In the genomic region with DNA sequence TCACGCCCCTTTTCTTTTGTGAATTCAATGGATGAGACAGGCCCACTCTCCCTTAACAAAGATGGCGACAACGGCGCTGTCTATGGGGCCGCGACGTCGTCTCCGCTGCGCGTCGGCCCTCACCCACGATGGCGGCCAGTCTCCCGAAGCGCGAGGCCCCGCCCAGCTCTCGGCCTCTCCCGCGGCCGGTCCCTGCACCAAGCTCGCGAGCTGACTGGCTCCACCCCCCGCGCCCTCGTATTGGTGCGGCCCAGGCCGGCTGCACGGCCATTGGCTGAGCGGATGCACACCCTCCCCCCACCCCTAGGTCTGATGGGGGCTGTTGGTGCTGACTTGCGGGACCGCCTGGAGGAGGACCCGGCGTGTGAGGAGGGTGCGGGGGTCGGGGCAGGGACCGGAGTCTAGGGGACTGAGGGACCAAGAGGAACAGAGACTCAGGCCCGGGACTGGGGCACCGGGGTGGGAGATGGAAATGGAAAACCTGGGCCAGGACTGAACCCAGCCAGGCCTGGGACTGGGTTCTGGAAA, we compare ENCODE assay signal across 8 cellular contexts. TPM values are rescaled to one million over a fixed set of nuclear protein-coding genes. Genes with fewer than 3 reads are reported as not detected.
A peak's percentile ranks its signal among the peaks of the same experiment; 100 is the strongest.
DNase-seq lines count a peak whose midpoint lies in the region; ATAC-seq and TF ChIP-seq lines count a peak whose summit lies in the region.

No MANE protein-coding gene starts in this region.

- peaks cover 19% of the 10 kb centered on the region for H3K79me2 ChIP-seq in GM23338 (replicated peaks; ENCODE audit: insufficient read depth)
- no peaks in the 10 kb centered on the region for H3K79me2 ChIP-seq in parathyroid adenoma

- H3K9ac ChIP-seq in parathyroid adenoma: peak overlapping the region; percentile 25

- DNase-seq in DMS53 treated with DMSO at 0.1 percent for 48 hours (lab: John Stamatoyannopoulos, UW; ENCODE audit: unreplicated experiment): peak; percentile 96
- DNase-seq in GM23338 (ENCODE audit: low spot score): peak; percentile 99
- peak; percentile 98 for DNase-seq in NAMALWA (ENCODE audit: low spot score)
- peak; percentile 87 for DNase-seq in T follicular helper cell (ENCODE audit: low read depth)
- DNase-seq in cardiac muscle cell (ENCODE audit: low read depth in 1 of 2, low spot score in 1 of 2): peak; percentile 99
- DNase-seq in tibial artery: peak; percentile 98 to 99

- H3K27ac ChIP-seq in GM23338 (ENCODE audit: low read depth) (peak overlapping the region; percentile 91), adipose tissue (ENCODE audit: low read depth, low read length) (peak overlapping the region; percentile 3), cardiac muscle cell (peak overlapping the region; percentile 80), parathyroid adenoma (peak overlapping the region; percentile 78), tibial artery (peak overlapping the region; percentile 80 to 81)

- H3K9me3 ChIP-seq in cardiac muscle cell (ENCODE audit: low read depth): no peaks in the 10 kb centered on the region
- no peaks in the 10 kb centered on the region for H3K9me3 ChIP-seq in parathyroid adenoma (ENCODE audit: control insufficient read depth, low read length)
- H3K9me3 ChIP-seq in tibial artery: no peaks in the 10 kb centered on the region

- H3K9me3 Mint-ChIP-seq in GM23338: no peaks in the 10 kb centered on the region; the same call in 2 of the 3 replicates

- H2AFZ ChIP-seq in GM23338 (no peak overlapping the region), parathyroid adenoma (peak overlapping the region; percentile 75)

- H3K4me1 ChIP-seq in GM23338 (ENCODE audit: insufficient read depth) (peaks cover 15% of the 10 kb centered on the region), cardiac muscle cell (ENCODE audit: low read depth) (peaks cover 8% of the 10 kb centered on the region), parathyroid adenoma (peaks cover 7% of the 10 kb centered on the region), tibial artery (peaks cover 0 to 42% (median 29%) of the 10 kb centered on the region in 4 donors)

- H3K36me3 Mint-ChIP-seq in GM23338 (ENCODE audit: low read depth): peaks cover 11% of the 10 kb centered on the region; the same call in 2 of the 3 replicates

- peak overlapping the region; percentile 72 for H3K4me3 Mint-ChIP-seq in GM23338

- H4K20me1 ChIP-seq in GM23338 (replicated peaks; ENCODE audit: insufficient read depth): peaks cover 13% of the 10 kb centered on the region

- H3K9me2 ChIP-seq in GM23338 (ENCODE audit: insufficient read depth): no peaks in the 10 kb centered on the region

- TF ChIP-seq CTCF in GM23338 (conservative IDR thresholded peaks at IDR 0.05; ENCODE audit: low read depth in 2 of 2) (no peak), cardiac muscle cell (IDR thresholded peaks at IDR 0.05; ENCODE audit: low read depth, low read length) (no peak), parathyroid adenoma (IDR thresholded peaks at IDR 0.05) (no peak), tibial artery (IDR thresholded peaks at IDR 0.05) (peak in 1 of 2 experiments; percentile 7)

- H3K4me3 ChIP-seq in GM23338 (peak overlapping the region; percentile 92), cardiac muscle cell (peak overlapping the region; percentile 62), parathyroid adenoma (ENCODE audit: low read depth, low read length) (peak overlapping the region; percentile 84), tibial artery (peak overlapping the region; percentile 56 to 64)

- H3K27ac Mint-ChIP-seq in GM23338: peak overlapping the region; percentile 93

- peaks cover 16% of the 10 kb centered on the region for H3K27me3 Mint-ChIP-seq in GM23338 (ENCODE audit: insufficient read depth, low read depth, poor library complexity)

- H3K4me2 ChIP-seq in GM23338 (peak overlapping the region; percentile 94), parathyroid adenoma (ENCODE audit: low read length) (peak overlapping the region; percentile 96)

- ATAC-seq in GM23338: peak; percentile 77

- 0 to 1% (median 1%) methylated on average over 40 of the region's 40 CpGs for WGBS in adipose tissue, 3 donors

- H3K36me3 ChIP-seq in GM23338 (ENCODE audit: insufficient read depth) (no peaks in the 10 kb centered on the region), cardiac muscle cell (no peaks in the 10 kb centered on the region), parathyroid adenoma (ENCODE audit: control insufficient read depth, insufficient read depth, low read length) (no peaks in the 10 kb centered on the region), tibial artery (peaks cover 0 to 43% (median 7%) of the 10 kb centered on the region in 3 donors)

- 0 out of 2 replicates have a peak, but pooled peaks cover 9% of the 10 kb centered on the region for H3F3A ChIP-seq in GM23338 (replicated peaks; ENCODE audit: low read depth)

- peaks cover 35% of the 10 kb centered on the region for H3K4me1 Mint-ChIP-seq in GM23338

- intact Hi-C loops in tibial artery (cut with DNase I; ENCODE audit: low total_unique reads): no loop called here

- H3K27me3 ChIP-seq in GM23338 (ENCODE audit: insufficient read depth): no peaks in the 10 kb centered on the region
- no peaks in the 10 kb centered on the region for H3K27me3 ChIP-seq in cardiac muscle cell
- no peaks in the 10 kb centered on the region for H3K27me3 ChIP-seq in parathyroid adenoma (ENCODE audit: control insufficient read depth, insufficient read depth, low read length)
- H3K27me3 ChIP-seq in tibial artery: no peaks in the 10 kb centered on the region

RNA-seq across cellular contexts. Expression of a gene that starts 4.8 kb away (rescaled TPM):
- 39.8 and 50.3 TPM in 2 replicates for total RNA-seq in GM23338 (2014; rRNA removed; shearing (Covaris generic))
- polyA plus RNA-seq in GM23338 (2016; fragmentation: Nextera tagmentation; extraction: Ambion mirVana): 18.3 TPM in 2 replicates
- polyA plus RNA-seq in adipose tissue: 10 to 100 TPM in 2 of 3 donors, 1 to 10 TPM in 1; 8.4 to 17.8 (median 17.7) TPM
- 21.3 and 22.5 TPM in 2 replicates for total RNA-seq in cardiac muscle cell
- polyA plus RNA-seq in cardiac muscle cell: 18.5 and 25.3 TPM in 2 replicates

RNA-seq across cellular contexts. Expression of a gene that starts 5.2 kb away (rescaled TPM):
- total RNA-seq in GM23338 (2014; rRNA removed; shearing (Covaris generic)): 1,660 and 1,898 TPM in 2 replicates
- polyA plus RNA-seq in GM23338 (2016; fragmentation: Nextera tagmentation; extraction: Ambion mirVana): 2,011 and 2,172 TPM in 2 replicates
- polyA plus RNA-seq in adipose tissue: 1,000 to 10,000 TPM; 2,059 to 2,549 (median 2,360) TPM
- total RNA-seq in cardiac muscle cell: 3,285 and 3,429 TPM in 2 replicates
- 692 and 838 TPM in 2 replicates for polyA plus RNA-seq in cardiac muscle cell

RNA-seq across cellular contexts. Expression of a gene that starts 9.3 kb away (rescaled TPM):
- total RNA-seq in GM23338 (2014; rRNA removed; shearing (Covaris generic)): 2.3 and 4.5 TPM in 2 replicates
- 0.90 and 1.0 TPM in 2 replicates for polyA plus RNA-seq in GM23338 (2016; fragmentation: Nextera tagmentation; extraction: Ambion mirVana)
- 1 to 10 TPM in 2 of 3 donors, under 1 TPM in 1; 0.56 to 4.2 (median 1.3) TPM for polyA plus RNA-seq in adipose tissue
- total RNA-seq in cardiac muscle cell: 0.60 and 1.6 TPM in 2 replicates
- not detected in 2 replicates for polyA plus RNA-seq in cardiac muscle cell

RNA-seq across cellular contexts. Expression of a gene that starts 13.0 kb away (rescaled TPM):
- 5.7 and 5.9 TPM in 2 replicates for total RNA-seq in GM23338 (2014; rRNA removed; shearing (Covaris generic))
- polyA plus RNA-seq in GM23338 (2016; fragmentation: Nextera tagmentation; extraction: Ambion mirVana) (5.0 and 6.3 TPM in 2 replicates), adipose tissue (10 to 100 TPM in 1 of 3 donors, 1 to 10 TPM in 2; 2.9 to 10.9 (median 8.1) TPM), cardiac muscle cell (23.3 and 41.6 TPM in 2 replicates)
- total RNA-seq in cardiac muscle cell: 16.0 and 30.0 TPM in 2 replicates

RNA-seq across cellular contexts. Expression of a gene that starts 17.6 kb away (rescaled TPM):
- not detected in 2 replicates for total RNA-seq in GM23338 (2014; rRNA removed; shearing (Covaris generic))
- polyA plus RNA-seq in GM23338 (2016; fragmentation: Nextera tagmentation; extraction: Ambion mirVana) (not detected in 2 replicates), adipose tissue (not detected), cardiac muscle cell (not detected in 2 replicates)
- not detected in 2 replicates for total RNA-seq in cardiac muscle cell

Comparison
In these comparisons a context has a peak if more than half of its experiments do, and no peak if none do; other contexts are left out.
1. Peak in every context shown above with its lines: DNase-seq, ATAC-seq, H3K4me3 ChIP-seq and H3K27ac ChIP-seq.
2. H3K27ac ChIP-seq: peak in every context shown above with its lines; median percentile 91 in GM23338; 80 in tibial artery; 80 in cardiac muscle cell; 78 in parathyroid adenoma; 3 in adipose tissue.